ENCODE assay signal across 19 cellular contexts in the genomic region with DNA sequence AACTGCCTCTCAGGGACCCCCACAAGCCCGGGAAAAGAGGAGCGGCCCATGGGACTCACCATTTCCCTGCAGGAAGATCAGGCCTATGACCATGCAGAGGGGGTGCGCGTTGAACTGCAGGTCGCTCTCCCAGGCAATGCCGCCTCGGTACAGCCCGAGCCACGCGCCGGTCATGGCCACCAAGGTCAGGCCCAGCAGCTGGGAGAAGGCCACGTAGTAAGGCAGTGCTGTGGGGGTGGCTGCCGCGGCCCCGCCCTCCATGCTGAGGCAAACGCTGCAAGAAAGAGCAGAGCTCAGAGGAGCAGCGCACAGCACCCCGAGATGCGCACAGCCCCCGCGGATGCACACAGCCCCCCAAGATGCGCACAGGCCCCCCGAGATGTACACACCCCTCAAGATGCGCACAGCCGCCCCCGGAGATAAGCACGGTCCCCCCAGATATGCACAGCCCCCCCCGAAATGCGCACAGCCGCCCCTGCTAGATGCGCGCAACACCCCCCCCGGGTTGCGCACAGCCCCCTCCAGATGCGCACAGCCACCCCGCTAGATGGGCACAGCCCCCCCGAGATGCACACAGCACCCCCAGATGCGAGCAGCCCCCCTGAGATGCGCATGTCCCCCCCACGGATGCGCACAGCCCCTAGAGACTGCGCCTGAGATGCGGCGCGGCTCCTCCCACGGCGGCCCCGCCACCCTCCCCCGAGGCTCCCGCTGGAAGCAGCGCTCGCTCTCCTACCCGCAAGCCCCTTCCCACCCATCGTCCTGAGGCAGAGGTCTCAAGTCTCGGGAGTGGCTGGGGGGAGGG. TPM values are rescaled to one million over a fixed set of nuclear protein-coding genes. Genes with fewer than 3 reads are reported as not detected.
DNase-seq lines count a peak whose midpoint lies in the region; ATAC-seq, FAIRE-seq and TF ChIP-seq lines count a peak whose summit lies in the region.
"Had no signal": no experiment of that assay in that cellular context is flagged by ENCODE, and none has a peak within 500 bp of the region (broad histone marks: within the 10 kb centered on the region; RNA-seq: fewer than 3 reads in every experiment).

No MANE protein-coding gene starts in this region.

- H3K36me3 Mint-ChIP-seq in astrocyte (ENCODE audit: low read depth, unreplicated experiment) = no peaks in the 10 kb centered on the region

- H3K9me3 Mint-ChIP-seq in astrocyte (ENCODE audit: unreplicated experiment) = no peaks in the 10 kb centered on the region
- H3K9me3 Mint-ChIP-seq: WTC11 had no signal

- WGBS in right cardiac atrium = 69% methylated on average over 55 of the region's 55 CpGs
- whole genome bisulfite sequencing in aorta, 2 donors = 51 to 57% methylated on average over 44 to 55 of the region's 55 CpGs

- no peak overlapping the region for H3K27ac ChIP-seq in right cardiac atrium (ENCODE audit: low read length)
- no peak overlapping the region for H3K27ac ChIP-seq in astrocyte (ENCODE audit: low read depth, low read length)
- no peak overlapping the region for H3K27ac ChIP-seq in aorta (ENCODE audit: low read depth in 1 of 2, low read length in 2 of 2)
- H3K27ac ChIP-seq: hepatocyte, KMS-11, neutrophil had no signal

- no peak overlapping the region for H3K4me3 Mint-ChIP-seq in astrocyte (ENCODE audit: unreplicated experiment)
- H3K4me3 Mint-ChIP-seq: WTC11 had no signal

- ATAC-seq in right cardiac atrium (no peak), aorta (ENCODE audit: low FRiP score) (no peak), HG03025 (IDR thresholded peaks at IDR 0.05; ENCODE audit: low FRiP score, unreplicated experiment) (no peak), GM19351 (IDR thresholded peaks at IDR 0.05; ENCODE audit: unreplicated experiment) (no peak)

- H2AFZ ChIP-seq in astrocyte (ENCODE audit: low read depth, low read length) = no peak overlapping the region
- H2AFZ ChIP-seq: hepatocyte had no signal

- H3K79me2 ChIP-seq in astrocyte (ENCODE audit: insufficient read depth, low read length) = no peaks in the 10 kb centered on the region
- H3K79me2 ChIP-seq: hepatocyte had no signal

- H3K27me3 ChIP-seq in right cardiac atrium (ENCODE audit: control insufficient read depth, insufficient read depth) = no peaks in the 10 kb centered on the region
- no peaks in the 10 kb centered on the region for H3K27me3 ChIP-seq in astrocyte (ENCODE audit: insufficient read depth, low read length)
- H3K27me3 ChIP-seq in aorta (ENCODE audit: control insufficient read depth in 1 of 2, insufficient read depth in 2 of 2, low read length in 1 of 2) = no peaks in the 10 kb centered on the region
- H3K27me3 ChIP-seq: hepatocyte, thyroid gland had no signal

- H3K9ac ChIP-seq in astrocyte (ENCODE audit: low read length) = no peak overlapping the region
- H3K9ac ChIP-seq: KMS-11 had no signal

- TF ChIP-seq CTCF in astrocyte (IDR thresholded peaks at IDR 0.05; ENCODE audit: insufficient read depth, low read depth, low read length) = no peak

- H3K9me3 ChIP-seq in right cardiac atrium (ENCODE audit: control insufficient read depth, low read length) (no peaks in the 10 kb centered on the region), astrocyte (ENCODE audit: insufficient read depth, low read depth, low read length) (no peaks in the 10 kb centered on the region), aorta (ENCODE audit: control insufficient read depth, low read length) (no peaks in the 10 kb centered on the region)
- H3K9me3 ChIP-seq: neutrophil, thyroid gland had no signal

- H3K4me3 ChIP-seq in right cardiac atrium (ENCODE audit: low read length) (no peak overlapping the region), astrocyte (ENCODE audit: insufficient read depth, low read depth, low read length) (no peak overlapping the region), aorta (ENCODE audit: low read length in 2 of 2) (no peak overlapping the region)
- H3K4me3 ChIP-seq: hepatocyte, thyroid gland had no signal

- DNase-seq in right cardiac atrium = peak; percentile 49 to 74 (median 73)
- DNase-seq in cardiac septum (ENCODE audit: low spot score) = no peak
- no peak for DNase-seq in astrocyte (ENCODE audit: low read depth)
- peak; percentile 52 for DNase-seq in islet precursor cell
- peak; percentile 52 to 72 for DNase-seq in aorta
- no peak for DNase-seq in HUDEP-2 (lab: John Stamatoyannopoulos, UW; ENCODE audit: unreplicated experiment in 76 of 76)
- DNase-seq: activated gamma-delta T cell; DMS 273 treated with DMSO at 0.1 percent for 48 hours; kidney glomerular epithelial cell; midbrain; NCI-H1092; stimulated activated CD4-positive, alpha-beta T cell treated with anti-CD3 and anti-CD28 coated beads, Interleukin-4, amount 100 ng/mL, for 1 hour had no signal

- H3K27ac Mint-ChIP-seq in astrocyte (ENCODE audit: unreplicated experiment) = no peak overlapping the region
- H3K27ac Mint-ChIP-seq: WTC11 had no signal

- no peak for FAIRE-seq in astrocyte (lab: Jason Lieb, UNC)

- H3K4me1 ChIP-seq in right cardiac atrium (ENCODE audit: control insufficient read depth, insufficient read depth, low read length) = peaks cover 34% of the 10 kb centered on the region
- H3K4me1 ChIP-seq in astrocyte (ENCODE audit: insufficient read depth, low read length) = peaks cover 25% of the 10 kb centered on the region
- H3K4me1 ChIP-seq in aorta (ENCODE audit: control insufficient read depth in 1 of 2, insufficient read depth in 2 of 2, low read length in 2 of 2) = peaks cover 0 to 1% of the 10 kb centered on the region in 2 donors

- intact Hi-C loops in right cardiac atrium (cut with DNase I) (no loop called here), cardiac septum (cut with DNase I) (no loop called here), aorta (cut with DNase I) (no loop called here)

- H4K20me1 ChIP-seq in astrocyte (ENCODE audit: insufficient read depth, low read length) = peaks cover 4% of the 10 kb centered on the region

- peak overlapping the region; percentile 21 for H3K4me2 ChIP-seq in astrocyte (ENCODE audit: low read length)
- H3K4me2 ChIP-seq: hepatocyte, KMS-11 had no signal

- H3K36me3 ChIP-seq in astrocyte (ENCODE audit: insufficient read depth, low read length) (no peaks in the 10 kb centered on the region), aorta (ENCODE audit: control insufficient read depth in 1 of 2, insufficient read depth in 2 of 2, low read length in 1 of 2) (no peaks in the 10 kb centered on the region)
- H3K36me3 ChIP-seq: neutrophil had no signal

- H3K27me3 Mint-ChIP-seq in astrocyte (ENCODE audit: low read depth, unreplicated experiment) = no peaks in the 10 kb centered on the region

- peaks cover 16% of the 10 kb centered on the region for H3K4me1 Mint-ChIP-seq in astrocyte (ENCODE audit: low read depth, unreplicated experiment)

RNA-seq across cellular contexts. Expression of gene CYB561, which starts 8.6 kb away (rescaled TPM):
- 10 to 100 TPM; 19.2 to 26.5 (median 24.0) TPM for total RNA-seq in right cardiac atrium
- 20.2 TPM for polyA plus RNA-seq in right cardiac atrium
- 6.8 TPM for total RNA-seq in cardiac septum
- total RNA-seq in astrocyte = 8.1 and 8.3 TPM in 2 replicates
- total RNA-seq in aorta = 10 to 100 TPM; 13.2 to 31.6 TPM
- polyA plus RNA-seq in aorta = 10 to 100 TPM in 1 of 2 donors, 1 to 10 TPM in 1; 7.1 to 17.6 TPM

RNA-seq across cellular contexts. Expression of gene ACE, which starts 39.4 kb away (rescaled TPM):
- total RNA-seq in right cardiac atrium (10 to 100 TPM in 1 of 4 donors, 1 to 10 TPM in 3; 4.0 to 10.1 (median 6.7) TPM), cardiac septum (11.6 TPM), astrocyte (0.87 and 1.0 TPM in 2 replicates), aorta (10 to 100 TPM in 1 of 2 donors, 1 to 10 TPM in 1; 6.6 to 30.5 TPM)
- polyA plus RNA-seq in right cardiac atrium (5.1 TPM), aorta (10 to 100 TPM in 1 of 2 donors, under 1 TPM in 1; 0.72 to 15.9 TPM)

Comparison
In these comparisons a context has a peak if more than half of its experiments do, and no peak if none do; other contexts are left out.
1. DNase-seq: peak in right cardiac atrium (3 of 3), islet precursor cell (single experiment) and aorta (2 of 2); none in cardiac septum (single experiment), astrocyte (single experiment) and HUDEP-2 (0 of 76).